19 cellular contexts compared by ENCODE assay signal in genomic region chr13:24183741-24184182, GRCh38. TPM values are rescaled to one million over a fixed set of nuclear protein-coding genes. Genes with fewer than 3 reads are reported as not detected.
DNase-seq lines count a peak whose midpoint lies in the region; ATAC-seq and TF ChIP-seq lines count a peak whose summit lies in the region.
"Had no signal": no experiment of that assay in that cellular context is flagged by ENCODE, and none has a peak within 500 bp of the region (broad histone marks: within the 10 kb centered on the region; RNA-seq: fewer than 3 reads in every experiment).

No MANE protein-coding gene starts in this region.

- no peaks in the 10 kb centered on the region for H3K27me3 ChIP-seq in endocrine pancreas (ENCODE audit: control insufficient read depth, insufficient read depth, low read length)
- H3K27me3 ChIP-seq in upper lobe of right lung: no peaks in the 10 kb centered on the region
- H3K27me3 ChIP-seq: ascending aorta had no signal

- peak overlapping the region; percentile 28 for H3K27ac Mint-ChIP-seq in activated naive CD8-positive, alpha-beta T cell
- no peak overlapping the region for H3K27ac Mint-ChIP-seq in activated naive CD8-positive, alpha-beta T cell treated with anti-CD3 and anti-CD28 coated beads, Interleukin-2, amount 50 U/mL, for 24 hours

- H3K36me3 Mint-ChIP-seq in activated naive CD8-positive, alpha-beta T cell: peaks cover 14% of the 10 kb centered on the region
- peaks cover 12% of the 10 kb centered on the region for H3K36me3 Mint-ChIP-seq in activated naive CD8-positive, alpha-beta T cell treated with anti-CD3 and anti-CD28 coated beads, Interleukin-2, amount 50 U/mL, for 24 hours (ENCODE audit: low read depth)

- H3K4me3 Mint-ChIP-seq in activated naive CD8-positive, alpha-beta T cell: no peak overlapping the region
- no peak overlapping the region for H3K4me3 Mint-ChIP-seq in activated naive CD8-positive, alpha-beta T cell treated with anti-CD3 and anti-CD28 coated beads, Interleukin-2, amount 50 U/mL, for 24 hours

- intact Hi-C loops in upper lobe of right lung (cut with DNase I): no loop called here

- DNase-seq in activated naive CD8-positive, alpha-beta T cell treated with anti-CD3 and anti-CD28 coated beads, Interleukin-2, amount 50 U/mL, for 24 hours: no peak
- DNase-seq in mucosa of gallbladder (ENCODE audit: low spot score) (peak; percentile 67), upper lobe of right lung (no peak), amygdala (lab: John Stamatoyannopoulos, UW) (no peak)
- no peak for DNase-seq in stimulated activated CD4-positive, alpha-beta T cell treated with anti-CD3 and anti-CD28 coated beads, Interleukin-4, amount 100 ng/mL, for 4 hours
- DNase-seq: activated CD4-positive, alpha-beta T cell treated with anti-CD3 and anti-CD28 coated beads for 4 hours; DMS79 treated with DMSO at 0.1 percent for 48 hours; foreskin melanocyte; GM23248; NCI-H1048; NCI-H526 treated with DMSO at 0.1 percent for 48 hours; T-helper 9 cell had no signal

- peaks cover 21% of the 10 kb centered on the region for H3K4me1 ChIP-seq in endocrine pancreas (ENCODE audit: control insufficient read depth, insufficient read depth, low read length)
- no peaks in the 10 kb centered on the region for H3K4me1 ChIP-seq in upper lobe of right lung
- H3K4me1 ChIP-seq: ascending aorta had no signal

- TF ChIP-seq CTCF in upper lobe of right lung (IDR thresholded peaks at IDR 0.05): no peak

- H3K27ac ChIP-seq in upper lobe of right lung: no peak overlapping the region
- H3K27ac ChIP-seq: ascending aorta, C4-2B, GM23248, HL-60, skin epidermis had no signal

- H3K4me1 Mint-ChIP-seq in activated naive CD8-positive, alpha-beta T cell (ENCODE audit: low read depth): peaks cover 55% of the 10 kb centered on the region
- peaks cover 59% of the 10 kb centered on the region for H3K4me1 Mint-ChIP-seq in activated naive CD8-positive, alpha-beta T cell treated with anti-CD3 and anti-CD28 coated beads, Interleukin-2, amount 50 U/mL, for 24 hours

- no peaks in the 10 kb centered on the region for H3K27me3 Mint-ChIP-seq in activated naive CD8-positive, alpha-beta T cell
- H3K27me3 Mint-ChIP-seq in activated naive CD8-positive, alpha-beta T cell treated with anti-CD3 and anti-CD28 coated beads, Interleukin-2, amount 50 U/mL, for 24 hours: no peaks in the 10 kb centered on the region

- H3K4me3 ChIP-seq in endocrine pancreas (ENCODE audit: control insufficient read depth, insufficient read depth, low read length) (peak overlapping the region; percentile 43), upper lobe of right lung (no peak overlapping the region)
- H3K4me3 ChIP-seq: ascending aorta, GM23248, skin epidermis had no signal

- H3K36me3 ChIP-seq in endocrine pancreas (ENCODE audit: control insufficient read depth, insufficient read depth, low read length) (no peaks in the 10 kb centered on the region), upper lobe of right lung (no peaks in the 10 kb centered on the region)
- H3K36me3 ChIP-seq: ascending aorta had no signal

- H3K9ac ChIP-seq in endocrine pancreas (ENCODE audit: control insufficient read depth, insufficient read depth, low read length): peak overlapping the region; percentile 49
- H3K9ac ChIP-seq: GM23248 had no signal

- ATAC-seq in activated naive CD8-positive, alpha-beta T cell treated with anti-CD3 and anti-CD28 coated beads, Interleukin-2, amount 50 U/mL, for 24 hours: no peak
- ATAC-seq in upper lobe of right lung: peak; percentile 38
- no peak for ATAC-seq in GM19397 (IDR thresholded peaks at IDR 0.05; ENCODE audit: unreplicated experiment)

- H3K9me3 Mint-ChIP-seq in activated naive CD8-positive, alpha-beta T cell (ENCODE audit: low read depth): no peaks in the 10 kb centered on the region
- H3K9me3 Mint-ChIP-seq in activated naive CD8-positive, alpha-beta T cell treated with anti-CD3 and anti-CD28 coated beads, Interleukin-2, amount 50 U/mL, for 24 hours: peaks cover 6% of the 10 kb centered on the region

- peaks cover 3% of the 10 kb centered on the region for H3K9me3 ChIP-seq in endocrine pancreas (ENCODE audit: control insufficient read depth, low read length)
- H3K9me3 ChIP-seq in upper lobe of right lung: no peaks in the 10 kb centered on the region

RNA-seq across cellular contexts. Expression of gene SPATA13, which starts 23.2 kb away (rescaled TPM):
- total RNA-seq in mucosa of gallbladder (52.7 TPM), upper lobe of right lung (34.4 TPM)
